Comparison of ENCODE assay signal across 11 cellular contexts in genomic region chr18:58911766-58912165, GRCh38. TPM values are rescaled to one million over a fixed set of nuclear protein-coding genes. Genes with fewer than 3 reads are reported as not detected.
DNase-seq lines count a peak whose midpoint lies in the region; ATAC-seq and TF ChIP-seq lines count a peak whose summit lies in the region.
"Had no signal": no experiment of that assay in that cellular context is flagged by ENCODE, and none has a peak within 500 bp of the region (broad histone marks: within the 10 kb centered on the region; RNA-seq: fewer than 3 reads in every experiment).

No MANE protein-coding gene starts in this region.

- no peaks in the 10 kb centered on the region for H3K27me3 ChIP-seq in adrenal gland
- H3K27me3 ChIP-seq in left ventricle myocardium inferior (ENCODE audit: low read depth), result no peaks in the 10 kb centered on the region
- no peaks in the 10 kb centered on the region for H3K27me3 ChIP-seq in parathyroid adenoma (ENCODE audit: control insufficient read depth, insufficient read depth, low read length)

- H3K4me2 ChIP-seq in parathyroid adenoma (ENCODE audit: low read length), result no peak overlapping the region

- H3K27ac ChIP-seq in adrenal gland, result peak overlapping the region in 3 of 5 donors; percentile 56
- peak overlapping the region; percentile 84 for H3K27ac ChIP-seq in left ventricle myocardium inferior (replicated peaks)
- peak overlapping the region; percentile 37 for H3K27ac ChIP-seq in parathyroid adenoma
- H3K27ac ChIP-seq in substantia nigra (ENCODE audit: low read depth, low read length, poor library complexity, severe bottlenecking), result no peak overlapping the region

- no peak for TF ChIP-seq POLR2A in adrenal gland (IDR thresholded peaks at IDR 0.05)

- peak overlapping the region; percentile 65 for H2AFZ ChIP-seq in parathyroid adenoma

- H3K36me3 ChIP-seq in adrenal gland (replicated peaks in 1 of 2), result no peaks in the 10 kb centered on the region
- H3K36me3 ChIP-seq in left ventricle myocardium inferior, result peaks cover 11% of the 10 kb centered on the region
- H3K36me3 ChIP-seq in parathyroid adenoma (ENCODE audit: control insufficient read depth, insufficient read depth, low read length), result no peaks in the 10 kb centered on the region

- H3K9me3 ChIP-seq in adrenal gland (replicated peaks in 1 of 3) (no peaks in the 10 kb centered on the region), left ventricle myocardium inferior (replicated peaks) (no peaks in the 10 kb centered on the region), parathyroid adenoma (ENCODE audit: control insufficient read depth, low read length) (no peaks in the 10 kb centered on the region)

- H3K4me1 ChIP-seq in adrenal gland (replicated peaks in 1 of 2), result peaks cover 25 to 30% of the 10 kb centered on the region in 2 donors
- H3K4me1 ChIP-seq in left ventricle myocardium inferior, result peaks cover 87% of the 10 kb centered on the region
- peaks cover 13% of the 10 kb centered on the region for H3K4me1 ChIP-seq in parathyroid adenoma

- WGBS in adrenal gland, 4 donors, result 23 to 34% (median 28%) methylated on average over 8 of the region's 8 CpGs

- DNase-seq in AG20443 (ENCODE audit: low spot score) (peak; percentile 28), adrenal gland (peak; percentile 26 to 62 (median 46)), left ventricle myocardium inferior (peak; percentile 26), substantia nigra (lab: John Stamatoyannopoulos, UW) (no peak)
- DNase-seq: NCI-H774 had no signal

- H3K9ac ChIP-seq in parathyroid adenoma, result no peak overlapping the region

- H3K4me3 ChIP-seq in adrenal gland, result peak overlapping the region in 1 of 4 donors; percentile 20
- peak overlapping the region; percentile 42 for H3K4me3 ChIP-seq in left ventricle myocardium inferior
- H3K4me3 ChIP-seq in parathyroid adenoma (ENCODE audit: low read depth, low read length), result no peak overlapping the region

- intact Hi-C loops in adrenal gland (cut with DNase I) (no loop called here), left ventricle myocardium inferior (cut with micrococcal nuclease) (no loop called here)

- TF ChIP-seq CTCF in adrenal gland (IDR thresholded peaks at IDR 0.05) (no peak), left ventricle myocardium inferior (IDR thresholded peaks at IDR 0.05; ENCODE audit: borderline replicate concordance) (no peak), parathyroid adenoma (IDR thresholded peaks at IDR 0.05) (no peak)

- no peak for ATAC-seq in HG02759 (IDR thresholded peaks at IDR 0.05; ENCODE audit: unreplicated experiment)
- ATAC-seq in HG03196 (IDR thresholded peaks at IDR 0.05; ENCODE audit: unreplicated experiment), result no peak
- ATAC-seq in GM18517 (IDR thresholded peaks at IDR 0.05; ENCODE audit: unreplicated experiment), result no peak
- ATAC-seq: activated naive CD4-positive, alpha-beta T cell treated with anti-CD3 and anti-CD28 coated beads, Interleukin-2, amount 50 U/mL, for 72 hours; HCT116 had no signal

- H3K79me2 ChIP-seq in parathyroid adenoma, result no peaks in the 10 kb centered on the region

RNA-seq across cellular contexts. Expression of gene ZNF532, which starts 47.1 kb away (rescaled TPM):
- 10 to 100 TPM; 14.8 to 34.8 (median 24.7) TPM for total RNA-seq in adrenal gland
- polyA plus RNA-seq in adrenal gland, result 10 to 100 TPM; 11.6 to 17.3 (median 15.8) TPM
- 59.3 TPM for total RNA-seq in left ventricle myocardium inferior

Comparison
In these comparisons a context has a peak if more than half of its experiments do, and no peak if none do; other contexts are left out.
1. DNase-seq: peak in AG20443 (single experiment), adrenal gland (7 of 7) and left ventricle myocardium inferior (single experiment); none in substantia nigra (0 of 49).